Comparison of ENCODE assay signal across 5 cellular contexts in genomic region chrX:107601759-107602158, GRCh38.
"Had no signal": no experiment of that assay in that cellular context is flagged by ENCODE, and none has a peak within 500 bp of the region (broad histone marks: within the 10 kb centered on the region; RNA-seq: fewer than 3 reads in every experiment).

No MANE protein-coding gene starts in this region.

- DNase-seq: IMR-90, KBM-7, KG1 had no signal

- H3K4me3 ChIP-seq: K562 had no signal

- H3K27ac ChIP-seq: HL-60 had no signal
